Comparison of ENCODE assay signal across 18 cellular contexts in the genomic region with DNA sequence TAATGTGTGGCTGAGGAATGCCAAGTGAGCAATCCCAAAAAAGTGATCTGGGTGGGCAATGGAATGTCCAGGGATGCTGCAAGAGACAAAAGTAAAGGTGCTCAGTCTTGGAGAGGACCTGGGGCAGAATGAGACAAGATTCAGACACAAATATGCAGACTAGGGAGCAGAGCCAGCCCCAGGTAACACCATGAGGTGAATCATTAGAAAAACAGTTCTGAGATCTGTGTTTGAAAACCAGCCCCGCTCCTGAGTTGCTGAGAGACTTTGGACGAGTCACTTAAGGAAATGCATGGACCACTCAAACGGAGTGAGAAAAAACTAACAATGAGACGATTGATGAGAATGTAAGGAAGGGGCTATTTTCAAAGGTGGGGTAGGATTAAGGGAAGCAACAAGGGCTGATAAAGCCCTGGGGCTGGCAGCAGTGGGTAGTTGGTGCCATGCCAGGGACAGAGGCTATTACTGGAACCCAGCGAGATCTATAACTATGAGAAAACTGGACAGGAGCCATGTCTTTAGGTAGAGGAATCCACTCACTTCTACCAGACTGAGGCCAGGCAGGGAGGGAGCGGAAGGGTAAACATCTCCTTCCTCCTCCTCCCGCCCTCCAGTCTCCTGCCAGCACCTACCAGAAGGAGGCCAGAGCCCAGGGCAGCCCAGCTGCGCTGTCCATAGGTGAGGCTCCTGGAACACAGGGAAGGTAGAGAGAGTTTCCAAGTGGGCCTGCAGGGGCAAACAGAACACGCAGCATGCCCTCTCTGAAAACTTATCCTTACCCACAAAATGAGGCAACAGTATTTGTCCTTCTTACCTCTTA.
DNase-seq lines count a peak whose midpoint lies in the region; ATAC-seq, FAIRE-seq and TF ChIP-seq lines count a peak whose summit lies in the region.
"Had no signal": no experiment of that assay in that cellular context is flagged by ENCODE, and none has a peak within 500 bp of the region (broad histone marks: within the 10 kb centered on the region; RNA-seq: fewer than 3 reads in every experiment).

No MANE protein-coding gene starts in this region.

- POLR2A ChIA-PET in A549 (lab: Yijun Ruan, JAX), result no interaction called here

- CTCF ChIA-PET in A549 (lab: Yijun Ruan, JAX), result no interaction called here

- H3K9me3 Mint-ChIP-seq in GM23338, result no peaks in the 10 kb centered on the region; the same call in 1 of the 3 replicates
- H3K9me3 Mint-ChIP-seq: activated naive CD4-positive, alpha-beta T cell treated with anti-CD3 and anti-CD28 coated beads for 36 hours; neural progenitor cell had no signal

- WGBS in A549 (ENCODE audit: missing lambda C conversion rate), result 59% methylated on average over 9 of the region's 9 CpGs

- TF ChIP-seq RAD21 in A549 (conservative IDR thresholded peaks at IDR 0.05 in 1 of 2, IDR thresholded peaks at IDR 0.05 in 1 of 2), result no peak

- H3K4me3 Mint-ChIP-seq in GM23338, result no peak overlapping the region
- H3K4me3 Mint-ChIP-seq: activated naive CD4-positive, alpha-beta T cell treated with anti-CD3 and anti-CD28 coated beads for 36 hours; neural progenitor cell had no signal

- no peak overlapping the region for H2AFZ ChIP-seq in GM23338
- H2AFZ ChIP-seq: neural progenitor cell had no signal

- no peak for TF ChIP-seq POLR2A in A549 (IDR thresholded peaks at IDR 0.05; ENCODE audit: low read length)

- no peaks in the 10 kb centered on the region for H3K36me3 Mint-ChIP-seq in GM23338 (ENCODE audit: low read depth)
- H3K36me3 Mint-ChIP-seq: neural progenitor cell had no signal

- peaks cover 54% of the 10 kb centered on the region for H3K4me1 ChIP-seq in A549
- no peaks in the 10 kb centered on the region for H3K4me1 ChIP-seq in GM23338 (ENCODE audit: insufficient read depth)
- peaks cover 41% of the 10 kb centered on the region for H3K4me1 ChIP-seq in RWPE2 (ENCODE audit: insufficient read depth, poor library complexity, severe bottlenecking)
- H3K4me1 ChIP-seq: neural progenitor cell had no signal

- H3K9me2 ChIP-seq in GM23338 (ENCODE audit: insufficient read depth), result peaks cover 7% of the 10 kb centered on the region; the same call in 1 of the 2 replicates

- H3K27ac Mint-ChIP-seq in GM23338, result no peak overlapping the region
- H3K27ac Mint-ChIP-seq: activated naive CD4-positive, alpha-beta T cell treated with anti-CD3 and anti-CD28 coated beads for 36 hours; neural progenitor cell had no signal

- ATAC-seq in A549 (peak in 1 of 2 experiments; percentile 11; a peak in 2 of 6 replicates), GM23338 (peak; percentile 53), RWPE2 (ENCODE audit: low read depth) (peak; percentile 53)
- ATAC-seq: esophagus mucosa, right cardiac atrium had no signal

- TF ChIP-seq EP300 in A549 (IDR thresholded peaks at IDR 0.05), result no peak

- H4K20me1 ChIP-seq in GM23338 (replicated peaks; ENCODE audit: insufficient read depth), result no peaks in the 10 kb centered on the region

- peak overlapping the region; percentile 41 for H3K4me2 ChIP-seq in A549
- no peak overlapping the region for H3K4me2 ChIP-seq in GM23338
- H3K4me2 ChIP-seq: neural progenitor cell had no signal

- H3K9me3 ChIP-seq in A549 (no peaks in the 10 kb centered on the region), RWPE2 (ENCODE audit: severe bottlenecking) (no peaks in the 10 kb centered on the region)

- DNase-seq in A549 (ENCODE audit: low read depth in 1 of 2, low spot score in 1 of 2) (peak in 1 of 2 experiments; percentile 18), GM23338 (ENCODE audit: low spot score) (no peak), RWPE2 (ENCODE audit: low spot score) (no peak), kidney tubule cell (ENCODE audit: low spot score) (peak; percentile 89), hippocampal formation (lab: John Stamatoyannopoulos, UW) (no peak), NCI-H1048 (lab: John Stamatoyannopoulos, UW) (no peak)
- no peak for DNase-seq in central memory CD4-positive, alpha-beta T cell
- DNase-seq in activated CD4-positive, CD25-positive, alpha-beta regulatory T cell treated with anti-CD3 and anti-CD28 coated beads, Interleukin-2, amount 50 U/mL, for 72 hours, result no peak
- DNase-seq: activated CD4-positive, alpha-beta T cell treated with anti-CD3 and anti-CD28 coated beads, Interleukin-2, amount 50 U/mL, for 1 hour; activated naive CD4-positive, alpha-beta T cell treated with anti-CD3 and anti-CD28 coated beads for 36 hours; activated T-cell treated with anti-CD3 and anti-CD28 coated beads for 4 hours; dermis blood vessel endothelial cell; NCI-H2081; NCI-H524; right cardiac atrium had no signal

- no peak for FAIRE-seq in A549 (lab: Jason Lieb, UNC)

- H3K36me3 ChIP-seq in GM23338 (ENCODE audit: insufficient read depth) (no peaks in the 10 kb centered on the region), RWPE2 (ENCODE audit: low read depth) (no peaks in the 10 kb centered on the region)
- H3K36me3 ChIP-seq: neural progenitor cell had no signal

- H3K27ac ChIP-seq in A549 (peak overlapping the region in 1 of 2 experiments; percentile 85; a peak in 4 of 6 replicates), GM23338 (ENCODE audit: low read depth) (no peak overlapping the region), RWPE2 (ENCODE audit: poor library complexity, severe bottlenecking) (peak overlapping the region; percentile 82)
- H3K27ac ChIP-seq: neural progenitor cell, SK-N-MC had no signal

- H3F3A ChIP-seq in GM23338 (replicated peaks; ENCODE audit: low read depth), result no peaks in the 10 kb centered on the region

- H3K27me3 Mint-ChIP-seq in GM23338 (ENCODE audit: insufficient read depth, low read depth, poor library complexity), result peaks cover 9% of the 10 kb centered on the region

- H3K27me3 ChIP-seq in GM23338 (ENCODE audit: insufficient read depth), result no peaks in the 10 kb centered on the region
- no peaks in the 10 kb centered on the region for H3K27me3 ChIP-seq in RWPE2 (ENCODE audit: insufficient read depth, poor library complexity, severe bottlenecking)
- H3K27me3 ChIP-seq: neural progenitor cell had no signal

- no peaks in the 10 kb centered on the region for H3K79me2 ChIP-seq in GM23338 (replicated peaks; ENCODE audit: insufficient read depth)

- H3K4me3 ChIP-seq in A549 (no peak overlapping the region), GM23338 (no peak overlapping the region), RWPE2 (ENCODE audit: severe bottlenecking) (no peak overlapping the region)
- H3K4me3 ChIP-seq: neural progenitor cell, SK-N-MC had no signal

- peaks cover 7% of the 10 kb centered on the region for H3K4me1 Mint-ChIP-seq in GM23338

- TF ChIP-seq CTCF in A549 (IDR thresholded peaks at IDR 0.05), result no peak
- TF ChIP-seq CTCF in GM23338 (conservative IDR thresholded peaks at IDR 0.05; ENCODE audit: low read depth in 2 of 2), result no peak
- no peak for TF ChIP-seq CTCF in RWPE2 (IDR thresholded peaks at IDR 0.05; ENCODE audit: poor library complexity, severe bottlenecking)

TF ChIP-seq in A549, 52 proteins besides CTCF, POLR2A, EP300 and RAD21:
- TF ChIP-seq EHMT2 (IDR thresholded peaks at IDR 0.05; ENCODE audit: low read depth) (no peak), ZNF302 (CRISPR knock-in tag; IDR thresholded peaks at IDR 0.05) (no peak), JUNB (IDR thresholded peaks at IDR 0.05) (no peak)

TF ChIP-seq in GM23338, 12 proteins besides CTCF, POLR2A, EP300 and RAD21 (continues in another document):
- TF ChIP-seq CREB1 (CRISPR knock-in tag; IDR thresholded peaks at IDR 0.05; ENCODE audit: low read depth) (no peak), ZNF114 (CRISPR knock-in tag; IDR thresholded peaks at IDR 0.05) (no peak), POLR2AphosphoS5 (IDR thresholded peaks at IDR 0.05; ENCODE audit: low read depth) (no peak)
- TF ChIP-seq, protein P1, sequence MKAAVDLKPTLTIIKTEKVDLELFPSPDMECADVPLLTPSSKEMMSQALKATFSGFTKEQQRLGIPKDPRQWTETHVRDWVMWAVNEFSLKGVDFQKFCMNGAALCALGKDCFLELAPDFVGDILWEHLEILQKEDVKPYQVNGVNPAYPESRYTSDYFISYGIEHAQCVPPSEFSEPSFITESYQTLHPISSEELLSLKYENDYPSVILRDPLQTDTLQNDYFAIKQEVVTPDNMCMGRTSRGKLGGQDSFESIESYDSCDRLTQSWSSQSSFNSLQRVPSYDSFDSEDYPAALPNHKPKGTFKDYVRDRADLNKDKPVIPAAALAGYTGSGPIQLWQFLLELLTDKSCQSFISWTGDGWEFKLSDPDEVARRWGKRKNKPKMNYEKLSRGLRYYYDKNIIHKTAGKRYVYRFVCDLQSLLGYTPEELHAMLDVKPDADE (IDR thresholded peaks at IDR 0.05), result no peak
